Comparison of ENCODE assay signal across 8 cellular contexts in the genomic region with DNA sequence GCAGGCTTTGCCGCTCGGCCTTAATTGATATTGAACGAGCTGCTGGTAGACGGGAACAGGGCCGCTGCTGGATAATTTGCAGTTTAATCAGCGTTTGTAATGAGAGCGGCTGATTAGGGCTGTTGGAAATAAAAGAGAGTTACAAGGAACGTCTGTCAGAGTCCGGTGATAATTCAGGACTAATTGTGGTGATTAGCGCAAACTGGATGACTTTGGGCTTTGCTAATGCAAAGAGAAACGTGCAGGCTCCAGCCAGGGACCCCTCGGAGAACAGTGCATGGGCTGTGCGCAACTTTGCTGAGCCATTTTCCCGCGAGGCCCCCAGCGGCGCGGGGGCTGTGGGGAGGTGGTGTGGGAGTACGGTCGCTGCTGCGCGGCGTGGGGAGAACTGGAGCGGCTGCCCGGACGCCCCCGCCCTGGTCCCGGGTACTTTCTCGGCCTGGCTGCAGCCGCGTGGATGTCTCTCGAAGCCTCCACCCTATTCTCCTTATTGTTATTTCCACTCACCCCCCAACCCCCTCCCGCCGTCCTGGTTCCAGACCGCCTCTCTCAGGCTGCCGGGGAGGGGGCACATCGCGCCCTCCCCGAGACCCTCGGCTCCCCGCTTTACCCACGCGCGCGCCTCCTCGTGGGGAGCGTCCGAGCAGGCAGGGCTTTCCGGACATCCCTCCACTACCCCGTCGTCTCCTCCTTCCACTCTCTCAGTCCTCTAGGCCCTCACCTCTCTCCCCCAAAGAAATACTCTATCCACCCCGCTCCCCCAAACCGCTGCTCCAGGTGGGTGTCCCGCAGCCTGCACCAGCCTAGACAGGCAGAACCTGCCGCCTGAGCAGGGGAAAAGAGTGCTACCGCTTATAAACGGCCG.
DNase-seq lines count a peak whose midpoint lies in the region; ATAC-seq and TF ChIP-seq lines count a peak whose summit lies in the region.

No MANE protein-coding gene starts in this region.

- peak; percentile 46 to 48 for ATAC-seq in activated T-cell treated with anti-CD3 and anti-CD28 coated beads, Interleukin-2, amount 50 U/mL, for 4 hours
- ATAC-seq in GM21367 (IDR thresholded peaks at IDR 0.05; ENCODE audit: unreplicated experiment) = no peak

- H3K4me3 Mint-ChIP-seq in activated T-cell treated with anti-CD3 and anti-CD28 coated beads, Interleukin-2, amount 50 U/mL, for 4 hours = peak overlapping the region; percentile 60

- peak overlapping the region; percentile 1 to 60 (median 31) for H3K4me3 ChIP-seq in transverse colon
- no peak overlapping the region for H3K4me3 ChIP-seq in lower leg skin (ENCODE audit: low read depth, poor library complexity, severe bottlenecking)
- no peak overlapping the region for H3K4me3 ChIP-seq in effector memory CD4-positive, alpha-beta T cell (ENCODE audit: insufficient read depth, low read depth, low read length, poor library complexity, severe bottlenecking)

- no peaks in the 10 kb centered on the region for H3K36me3 ChIP-seq in transverse colon
- H3K36me3 ChIP-seq in effector memory CD4-positive, alpha-beta T cell (ENCODE audit: control insufficient read depth, insufficient read depth, low read length) = no peaks in the 10 kb centered on the region

- TF ChIP-seq CTCF in transverse colon (IDR thresholded peaks at IDR 0.05) (peak in 1 of 5 experiments; percentile 16), lower leg skin (IDR thresholded peaks at IDR 0.05) (no peak)

- peaks cover 27% of the 10 kb centered on the region for H3K27me3 Mint-ChIP-seq in activated T-cell treated with anti-CD3 and anti-CD28 coated beads, Interleukin-2, amount 50 U/mL, for 4 hours (ENCODE audit: low read depth)

- DNase-seq in activated T-cell treated with anti-CD3 and anti-CD28 coated beads, Interleukin-2, amount 50 U/mL, for 4 hours = no peak
- DNase-seq in activated T-cell treated with anti-CD3 and anti-CD28 coated beads, Interleukin-2, amount 50 U/mL, for 48 hours = no peak
- DNase-seq in medulla oblongata (ENCODE audit: extremely low spot score) (peak; percentile 30), transverse colon (no peak), lower leg skin (ENCODE audit: low spot score in 2 of 2) (no peak)
- DNase-seq in effector memory CD4-positive, alpha-beta T cell = no peak

- peaks cover 10% of the 10 kb centered on the region for H3K4me1 Mint-ChIP-seq in activated T-cell treated with anti-CD3 and anti-CD28 coated beads, Interleukin-2, amount 50 U/mL, for 4 hours (ENCODE audit: low read depth)

- H3K27ac ChIP-seq in cingulate gyrus (ENCODE audit: low read depth, low read length) = peak overlapping the region; percentile 58
- peak overlapping the region in 1 of 4 donors; percentile 14 for H3K27ac ChIP-seq in transverse colon
- no peak overlapping the region for H3K27ac ChIP-seq in effector memory CD4-positive, alpha-beta T cell (ENCODE audit: insufficient read depth, low read length, poor library complexity, severe bottlenecking)

- H3K9me3 ChIP-seq in transverse colon = no peaks in the 10 kb centered on the region
- no peaks in the 10 kb centered on the region for H3K9me3 ChIP-seq in effector memory CD4-positive, alpha-beta T cell (ENCODE audit: control insufficient read depth, low read length)

- H3K36me3 Mint-ChIP-seq in activated T-cell treated with anti-CD3 and anti-CD28 coated beads, Interleukin-2, amount 50 U/mL, for 4 hours (ENCODE audit: insufficient read depth) = no peaks in the 10 kb centered on the region

- peaks cover 0 to 16% (median 8%) of the 10 kb centered on the region in 4 donors for H3K4me1 ChIP-seq in transverse colon
- no peaks in the 10 kb centered on the region for H3K4me1 ChIP-seq in effector memory CD4-positive, alpha-beta T cell (ENCODE audit: control insufficient read depth, insufficient read depth, low read length, poor library complexity, severe bottlenecking)

- in situ Hi-C loops in transverse colon (cut with MboI; ENCODE audit: low pct_ligation_motif_present in 1 of 4, low pct_unique_long_range_greater_than_20kb in 1 of 4, low sequenced_read_pairs in 3 of 4) = no loop called here

- no peak for TF ChIP-seq EP300 in transverse colon (IDR thresholded peaks at IDR 0.05; ENCODE audit: low read depth)

- TF ChIP-seq POLR2A in transverse colon (IDR thresholded peaks at IDR 0.05) (no peak), lower leg skin (IDR thresholded peaks at IDR 0.05) (no peak)

- no peaks in the 10 kb centered on the region for H3K9me3 Mint-ChIP-seq in activated T-cell treated with anti-CD3 and anti-CD28 coated beads, Interleukin-2, amount 50 U/mL, for 4 hours

- H3K27me3 ChIP-seq in transverse colon = peaks cover 73% of the 10 kb centered on the region
- peaks cover 7% of the 10 kb centered on the region for H3K27me3 ChIP-seq in effector memory CD4-positive, alpha-beta T cell (replicated peaks; ENCODE audit: control insufficient read depth, insufficient read depth, low read length, poor library complexity, severe bottlenecking)

- intact Hi-C loops in transverse colon (cut with DNase I; ENCODE audit: low total_unique reads) = no loop called here
- intact Hi-C loops in lower leg skin (cut with DNase I; ENCODE audit: low total_unique reads) = no loop called here

- WGBS in transverse colon (ENCODE audit: low coverage in 1 of 2), 2 donors = 9 to 11% methylated on average over 16 to 58 of the region's 58 CpGs
- 8 to 9% methylated on average over 58 of the region's 58 CpGs for WGBS in lower leg skin, 2 donors

Comparison
In these comparisons a context has a peak if more than half of its experiments do, and no peak if none do; other contexts are left out.
1. H3K4me3 ChIP-seq: peak in transverse colon (4 of 4); none in lower leg skin (single experiment) and effector memory CD4-positive, alpha-beta T cell (single experiment).